ENCODE assay signal across 8 cellular contexts in genomic region chrX:148500428-148501120, GRCh38. TPM values are rescaled to one million over a fixed set of nuclear protein-coding genes. Genes with fewer than 3 reads are reported as not detected.
DNase-seq lines count a peak whose midpoint lies in the region; ATAC-seq and TF ChIP-seq lines count a peak whose summit lies in the region.

TSS of gene AFF2 (plus strand) at chrX:148500617. CDS start at chrX:148501098, 481 bp downstream.

- H3K9me3 ChIP-seq in SJSA1 (replicated peaks) (no peaks in the 10 kb centered on the region), adrenal gland (replicated peaks in 1 of 3) (no peaks in the 10 kb centered on the region), iPS-15b (ENCODE audit: control insufficient read depth, insufficient read depth, low read length) (peaks cover 6% of the 10 kb centered on the region), spleen (no peaks in the 10 kb centered on the region)

- H3K27ac ChIP-seq in SJSA1 (no peak within 1 kb of the TSS), adrenal gland (no peak within 1 kb of the TSS), spleen (peak within 1 kb of the TSS in 3 of 8 donors; percentile 21 to 64 (median 46))

- H3K27me3 ChIP-seq in SJSA1 (replicated peaks) (peaks cover 16% of the 10 kb centered on the region; the same call in 1 of the 2 replicates), adrenal gland (peaks cover 37% of the 10 kb centered on the region), iPS-15b (ENCODE audit: control insufficient read depth, insufficient read depth, low read length) (peaks cover 7% of the 10 kb centered on the region), spleen (replicated peaks in 1 of 7) (peaks cover 0 to 49% (median 28%) of the 10 kb centered on the region in 7 donors)

- H3K9ac ChIP-seq in iPS-15b (ENCODE audit: low read depth, low read length): no peak within 1 kb of the TSS

- intact Hi-C loops in adrenal gland (cut with DNase I) (no loop called here), spleen (cut with DNase I; ENCODE audit: low total_unique reads) (no loop called here)

- WGBS in adrenal gland, 4 donors: 0 to 79% (median 34%) methylated on average over 13 to 74 of the region's 98 CpGs; no CpG with 5 or more reads in 1 of the 4 donors
- 0 to 61% (median 1%) methylated on average over 16 to 90 of the region's 98 CpGs for WGBS in spleen, 5 donors

- peak; percentile 52 for ATAC-seq in HG02938 (IDR thresholded peaks at IDR 0.05; ENCODE audit: unreplicated experiment)
- no peak for ATAC-seq in HG02840 (IDR thresholded peaks at IDR 0.05; ENCODE audit: low FRiP score, unreplicated experiment)

- DNase-seq in GM03348 (ENCODE audit: low spot score) (peak; percentile 60), SJSA1 (ENCODE audit: low read depth in 1 of 2, low spot score in 2 of 2) (peak in 1 of 2 experiments; percentile 18), adrenal gland (peak in 5 of 7 donors; percentile 17 to 50 (median 28)), spleen (peak; percentile 88), HT-29 (ENCODE audit: low spot score) (no peak)

- H3K4me3 ChIP-seq in SJSA1: peak within 1 kb of the TSS; percentile 32
- peak within 1 kb of the TSS in 1 of 4 donors; percentile 58 for H3K4me3 ChIP-seq in adrenal gland
- H3K4me3 ChIP-seq in iPS-15b (ENCODE audit: low read depth, low read length): peak within 1 kb of the TSS; percentile 36
- peak within 1 kb of the TSS; percentile 25 to 70 (median 38) for H3K4me3 ChIP-seq in spleen

- no peak for TF ChIP-seq CTCF in adrenal gland (IDR thresholded peaks at IDR 0.05)
- no peak for TF ChIP-seq CTCF in spleen (IDR thresholded peaks at IDR 0.05 in 8 of 11, conservative IDR thresholded peaks at IDR 0.05 in 3 of 11)

- no peak for TF ChIP-seq POLR2A in adrenal gland (IDR thresholded peaks at IDR 0.05)
- TF ChIP-seq POLR2A in spleen (IDR thresholded peaks at IDR 0.05): no peak

- H3K36me3 ChIP-seq in SJSA1 (no peaks in the 10 kb centered on the region), adrenal gland (replicated peaks in 1 of 2) (no peaks in the 10 kb centered on the region), iPS-15b (ENCODE audit: control insufficient read depth, insufficient read depth, low read length) (no peaks in the 10 kb centered on the region), spleen (no peaks in the 10 kb centered on the region)

- H3K4me1 ChIP-seq in SJSA1 (replicated peaks) (no peaks in the 10 kb centered on the region), adrenal gland (replicated peaks in 1 of 2) (no peaks in the 10 kb centered on the region), iPS-15b (ENCODE audit: control insufficient read depth, insufficient read depth, low read length) (no peaks in the 10 kb centered on the region), spleen (peaks cover 0 to 20% (median 12%) of the 10 kb centered on the region in 6 donors)

RNA-seq across cellular contexts. Expression of gene AFF2, which starts in this region (rescaled TPM):
- total RNA-seq in SJSA1 (2014; rRNA removed; shearing (Covaris generic)): 0.13 TPM in 1 of 2 replicates, not detected in the other
- total RNA-seq in adrenal gland: 1 to 10 TPM in 7 of 8 donors, under 1 TPM in 1; 0.77 to 5.2 (median 1.9) TPM
- polyA plus RNA-seq in adrenal gland: 1 to 10 TPM in 1 of 3 donors, under 1 TPM in 2; 0.07 to 1.5 (median 0.32) TPM
- 10 to 100 TPM in 4 of 7 donors, 1 to 10 TPM in 3; 4.9 to 26.6 (median 10.3) TPM for total RNA-seq in spleen
- under 1 TPM; 0.04 to 0.53 (median 0.10) TPM for polyA plus RNA-seq in spleen
- not detected in 2 replicates for total RNA-seq in HT-29 (2014; rRNA removed; shearing (Covaris generic))
